ENCODE assay signal across 20 cellular contexts in genomic region chr7:72087926-72088325, GRCh38.
A peak's percentile ranks its signal among the peaks of the same experiment; 100 is the strongest.
DNase-seq lines count a peak whose midpoint lies in the region; TF ChIP-seq lines count a peak whose summit lies in the region.
"Had no signal": no experiment of that assay in that cellular context is flagged by ENCODE, and none has a peak within 500 bp of the region (broad histone marks: within the 10 kb centered on the region; RNA-seq: fewer than 3 reads in every experiment).

No MANE protein-coding gene starts in this region.

- H3K4me1 Mint-ChIP-seq in glutamatergic neuron (ENCODE audit: low read depth, unreplicated experiment) (no peaks in the 10 kb centered on the region), Caco-2 (ENCODE audit: low read depth, unreplicated experiment) (no peaks in the 10 kb centered on the region)
- H3K4me1 Mint-ChIP-seq: B cell had no signal

- peaks cover 5% of the 10 kb centered on the region for H3K36me3 Mint-ChIP-seq in glutamatergic neuron (ENCODE audit: unreplicated experiment)
- no peaks in the 10 kb centered on the region for H3K36me3 Mint-ChIP-seq in Caco-2 (ENCODE audit: insufficient read depth, unreplicated experiment)
- H3K36me3 Mint-ChIP-seq: CD8-positive, alpha-beta T cell had no signal

- DNase-seq in right atrium auricular region (ENCODE audit: low spot score): peak; percentile 11
- DNase-seq in left ventricle myocardium inferior: no peak
- DNase-seq in NCI-H2171 (lab: John Stamatoyannopoulos, UW): peak; percentile 38
- DNase-seq in islet precursor cell: peak; percentile 7
- DNase-seq in COLO829 (ENCODE audit: low spot score): no peak
- no peak for DNase-seq in glutamatergic neuron
- no peak for DNase-seq in Caco-2
- DNase-seq: AML-193; Calu3; CD4-positive, alpha-beta T cell; CD8-positive, alpha-beta T cell; COR-L47; DMS79 treated with DMSO at 0.1 percent for 48 hours; GF-D8 had no signal

- H3K27me3 Mint-ChIP-seq in glutamatergic neuron (ENCODE audit: unreplicated experiment) (no peaks in the 10 kb centered on the region), Caco-2 (ENCODE audit: insufficient read depth, unreplicated experiment) (peaks cover 3% of the 10 kb centered on the region)
- H3K27me3 Mint-ChIP-seq: B cell; CD4-positive, alpha-beta T cell had no signal

- CTCF ChIA-PET in Caco-2 (lab: Charles Lee): no interaction called here

- no peaks in the 10 kb centered on the region for H3K27me3 ChIP-seq in right atrium auricular region
- H3K27me3 ChIP-seq in left ventricle myocardium inferior (ENCODE audit: low read depth): no peaks in the 10 kb centered on the region
- H3K27me3 ChIP-seq in thymus (ENCODE audit: control insufficient read depth, insufficient read depth): no peaks in the 10 kb centered on the region
- H3K27me3 ChIP-seq in Caco-2 (replicated peaks; ENCODE audit: control insufficient read depth, insufficient read depth, low read length): no peaks in the 10 kb centered on the region
- H3K27me3 ChIP-seq: BLaER1 treated with 17β-estradiol and CSF1 and Interleukin-3, amounts not matched to agents 10 nM and 100 nM had no signal

- H3K9me3 ChIP-seq in right atrium auricular region: no peaks in the 10 kb centered on the region
- H3K9me3 ChIP-seq in left ventricle myocardium inferior (replicated peaks): peaks cover 11% of the 10 kb centered on the region
- H3K9me3 ChIP-seq in thymus (ENCODE audit: control insufficient read depth): no peaks in the 10 kb centered on the region
- H3K9me3 ChIP-seq in Caco-2: no peaks in the 10 kb centered on the region; the same call in 1 of the 2 replicates
- H3K9me3 ChIP-seq: A549 had no signal

- intact Hi-C loops in left ventricle myocardium inferior (cut with micrococcal nuclease): no loop called here
- intact Hi-C loops in Caco-2 (cut with micrococcal nuclease; ENCODE audit: unreplicated experiment): no loop called here

- H3K36me3 ChIP-seq in right atrium auricular region (no peaks in the 10 kb centered on the region), left ventricle myocardium inferior (no peaks in the 10 kb centered on the region), thymus (ENCODE audit: control insufficient read depth, insufficient read depth) (peaks cover 3% of the 10 kb centered on the region), Caco-2 (ENCODE audit: control insufficient read depth, insufficient read depth, low read length) (no peaks in the 10 kb centered on the region)
- H3K36me3 ChIP-seq: BLaER1 treated with 17β-estradiol and CSF1 and Interleukin-3, amounts not matched to agents 10 nM and 100 nM had no signal

- no peak overlapping the region for H3K27ac ChIP-seq in right atrium auricular region
- no peak overlapping the region for H3K27ac ChIP-seq in left ventricle myocardium inferior (replicated peaks)
- peak overlapping the region; percentile 60 for H3K27ac ChIP-seq in thymus (ENCODE audit: low read depth)
- H3K27ac ChIP-seq: 22Rv1, A549, C4-2B had no signal

- H3K9me3 Mint-ChIP-seq in glutamatergic neuron (ENCODE audit: unreplicated experiment): no peaks in the 10 kb centered on the region
- peaks cover 8% of the 10 kb centered on the region for H3K9me3 Mint-ChIP-seq in Caco-2 (ENCODE audit: unreplicated experiment)

- H3K4me3 ChIP-seq in right atrium auricular region: no peak overlapping the region
- no peak overlapping the region for H3K4me3 ChIP-seq in left ventricle myocardium inferior
- no peak overlapping the region for H3K4me3 ChIP-seq in thymus (ENCODE audit: low read length)
- H3K4me3 ChIP-seq in Caco-2 (ENCODE audit: low read depth, low read length): no peak overlapping the region
- H3K4me3 ChIP-seq: A549; BLaER1 treated with 17β-estradiol and CSF1 and Interleukin-3, amounts not matched to agents 10 nM and 100 nM had no signal

- H3K27ac Mint-ChIP-seq in glutamatergic neuron (ENCODE audit: unreplicated experiment) (no peak overlapping the region), Caco-2 (ENCODE audit: unreplicated experiment) (no peak overlapping the region)
- H3K27ac Mint-ChIP-seq: B cell; CD4-positive, alpha-beta T cell; CD8-positive, alpha-beta T cell had no signal

- TF ChIP-seq CTCF in right atrium auricular region (IDR thresholded peaks at IDR 0.05) (no peak), left ventricle myocardium inferior (IDR thresholded peaks at IDR 0.05; ENCODE audit: borderline replicate concordance) (no peak), glutamatergic neuron (IDR thresholded peaks at IDR 0.05; ENCODE audit: partially characterized antibody, unreplicated experiment) (no peak), Caco-2 (IDR thresholded peaks at IDR 0.05; ENCODE audit: insufficient read depth in 1 of 2, low read depth in 1 of 2, low read length in 1 of 2, severe bottlenecking in 1 of 2, unreplicated experiment in 1 of 2) (no peak)

- 67% methylated on average over 5 of the region's 5 CpGs for WGBS in thymus

- POLR2A ChIA-PET in Caco-2 (lab: Charles Lee): no interaction called here

- H3K4me1 ChIP-seq in right atrium auricular region: no peaks in the 10 kb centered on the region
- no peaks in the 10 kb centered on the region for H3K4me1 ChIP-seq in left ventricle myocardium inferior
- no peaks in the 10 kb centered on the region for H3K4me1 ChIP-seq in thymus (ENCODE audit: control insufficient read depth, insufficient read depth, low read length)
- H3K4me1 ChIP-seq in Caco-2: no peaks in the 10 kb centered on the region
- H3K4me1 ChIP-seq: A549; BLaER1 treated with 17β-estradiol and CSF1 and Interleukin-3, amounts not matched to agents 10 nM and 100 nM had no signal

- no TSS peak for BruUV-seq in Caco-2 (replicated peaks; lab: Mats Ljungman, UMichigan)

- H3K4me3 Mint-ChIP-seq in glutamatergic neuron (ENCODE audit: unreplicated experiment) (no peak overlapping the region), Caco-2 (ENCODE audit: unreplicated experiment) (no peak overlapping the region)
- H3K4me3 Mint-ChIP-seq: B cell; CD4-positive, alpha-beta T cell; CD8-positive, alpha-beta T cell had no signal

Comparison
In these comparisons a context has a peak if more than half of its experiments do, and no peak if none do; other contexts are left out.
1. DNase-seq: peak in right atrium auricular region (single experiment), NCI-H2171 (single experiment) and islet precursor cell (single experiment); none in left ventricle myocardium inferior (single experiment), COLO829 (single experiment), glutamatergic neuron (single experiment) and Caco-2 (0 of 2).